ENCODE assay signal across 8 cellular contexts in genomic region chr10:102113261-102113955, GRCh38. TPM values are rescaled to one million over a fixed set of nuclear protein-coding genes. Genes with fewer than 3 reads are reported as not detected.
DNase-seq lines count a peak whose midpoint lies in the region; ATAC-seq and TF ChIP-seq lines count a peak whose summit lies in the region.

No MANE protein-coding gene starts in this region.

- H3K27me3 ChIP-seq in DND-41 (ENCODE audit: insufficient read depth, low read length, poor library complexity) (no peaks in the 10 kb centered on the region), Panc1 (ENCODE audit: control insufficient read depth, insufficient read depth, low read length) (no peaks in the 10 kb centered on the region), parathyroid adenoma (ENCODE audit: control insufficient read depth, insufficient read depth, low read length) (no peaks in the 10 kb centered on the region)

- CTCF ChIA-PET in Panc1 (lab: Charles Lee) = interaction anchor here (0.6 to 0.7 kb wide), 5 partner anchors 18 to 225 kb away, joined by 3 to 6 read pairs (median 4); no protein-coding TSS in a partner anchor

- H3K36me3 ChIP-seq in DND-41 (ENCODE audit: insufficient read depth, low read length) (peaks cover 35% of the 10 kb centered on the region), Panc1 (ENCODE audit: control insufficient read depth, insufficient read depth, low read length) (peaks cover 31% of the 10 kb centered on the region), parathyroid adenoma (ENCODE audit: control insufficient read depth, insufficient read depth, low read length) (no peaks in the 10 kb centered on the region)

- TF ChIP-seq CTCF in DND-41 (IDR thresholded peaks at IDR 0.05; ENCODE audit: borderline replicate concordance, extremely low read depth, low read length, poor library complexity, severe bottlenecking) (no peak), Panc1 (IDR thresholded peaks at IDR 0.05) (no peak), parathyroid adenoma (IDR thresholded peaks at IDR 0.05) (no peak), GM13977 (IDR thresholded peaks at IDR 0.05; ENCODE audit: extremely low read depth, insufficient read depth, missing control alignments) (no peak)

- POLR2A ChIA-PET in Panc1 (lab: Charles Lee) = no interaction called here

- H3K9me3 ChIP-seq in DND-41 (ENCODE audit: insufficient read depth, low read length, severe bottlenecking) = no peaks in the 10 kb centered on the region
- no peaks in the 10 kb centered on the region for H3K9me3 ChIP-seq in Panc1 (ENCODE audit: control insufficient read depth, insufficient read depth, low read depth, low read length)
- no peaks in the 10 kb centered on the region for H3K9me3 ChIP-seq in parathyroid adenoma (ENCODE audit: control insufficient read depth, low read length)

- BruUV-seq in Panc1 (replicated peaks; lab: Mats Ljungman, UMichigan) = TSS peak; percentile 45

- in situ Hi-C loops in Panc1 (cut with HindIII; ENCODE audit: low pct_unique_long_range_greater_than_20kb, low sequenced_read_pairs) = no loop called here
- in situ Hi-C loops in GM13977 (cut with MboI; ENCODE audit: low pct_unique_long_range_greater_than_20kb, low sequenced_read_pairs, unreplicated experiment) = no loop called here

- ATAC-seq in DND-41 (ENCODE audit: insufficient read depth, low read depth) (no peak), Panc1 (peak; percentile 11; the same call in 1 of the 2 replicates), GM19328 (IDR thresholded peaks at IDR 0.05; ENCODE audit: unreplicated experiment) (no peak), GM19397 (IDR thresholded peaks at IDR 0.05; ENCODE audit: unreplicated experiment) (no peak)

- H3K9ac ChIP-seq in DND-41 (ENCODE audit: low read depth, low read length) = peak overlapping the region; percentile 89
- H3K9ac ChIP-seq in parathyroid adenoma = no peak overlapping the region

- H3K27ac ChIP-seq in DND-41 (ENCODE audit: low read length) = peak overlapping the region; percentile 74
- peak overlapping the region; percentile 81 for H3K27ac ChIP-seq in Panc1 (ENCODE audit: low read length)
- H3K27ac ChIP-seq in epithelial cell of prostate = peak overlapping the region; percentile 82
- H3K27ac ChIP-seq in parathyroid adenoma = no peak overlapping the region

- H3K4me2 ChIP-seq in DND-41 (ENCODE audit: insufficient read depth, low read length) = peak overlapping the region; percentile 90
- H3K4me2 ChIP-seq in parathyroid adenoma (ENCODE audit: low read length) = peak overlapping the region; percentile 82

- peak overlapping the region; percentile 84 to 85; a peak in 3 of 4 replicates for H3K4me3 ChIP-seq in DND-41 (ENCODE audit: low read depth in 1 of 2, low read length in 2 of 2)
- peak overlapping the region; percentile 74 to 84 for H3K4me3 ChIP-seq in Panc1 (ENCODE audit: low read depth in 2 of 2, low read length in 2 of 2)
- H3K4me3 ChIP-seq in parathyroid adenoma (ENCODE audit: low read depth, low read length) = peak overlapping the region; percentile 54

- H2AFZ ChIP-seq in DND-41 (ENCODE audit: low read depth, low read length) (no peak overlapping the region), parathyroid adenoma (no peak overlapping the region)

- H3K79me2 ChIP-seq in DND-41 (ENCODE audit: insufficient read depth, low read length) (peaks cover 71% of the 10 kb centered on the region), parathyroid adenoma (peaks cover 52% of the 10 kb centered on the region)

- H3K4me1 ChIP-seq in DND-41 (ENCODE audit: insufficient read depth, low read length) (peaks cover 54% of the 10 kb centered on the region), Panc1 (ENCODE audit: control insufficient read depth, insufficient read depth, low read length) (peaks cover 54% of the 10 kb centered on the region), parathyroid adenoma (peaks cover 41% of the 10 kb centered on the region)

- H4K20me1 ChIP-seq in DND-41 (ENCODE audit: insufficient read depth, low read length) = peaks cover 26% of the 10 kb centered on the region

- DNase-seq in DND-41 (peak; percentile 17), Panc1 (ENCODE audit: low read depth, low spot score) (no peak), epithelial cell of prostate (ENCODE audit: low read depth, low spot score) (peak; percentile 66), NCI-H345 (lab: John Stamatoyannopoulos, UW) (no peak), GM13977 (ENCODE audit: low spot score) (no peak)

- intact Hi-C loops in Panc1 (cut with micrococcal nuclease; ENCODE audit: unreplicated experiment) = no loop called here

RNA-seq across cellular contexts. Expression of gene LDB1, which starts 6.8 kb away (rescaled TPM):
- 87.6 TPM for total RNA-seq in Panc1 (2021; ENCODE audit: unreplicated experiment)
- 125 TPM for polyA plus RNA-seq in Panc1 (2012; ENCODE audit: insufficient read length)

RNA-seq across cellular contexts. Expression of gene PPRC1, which starts 19.4 kb away (rescaled TPM):
- 87.9 TPM for total RNA-seq in Panc1 (2021; ENCODE audit: unreplicated experiment)
- polyA plus RNA-seq in Panc1 (2012; ENCODE audit: insufficient read length) = 58.1 TPM

RNA-seq across cellular contexts. Expression of gene NOLC1, which starts 38.8 kb away (rescaled TPM):
- 182 TPM for total RNA-seq in Panc1 (2021; ENCODE audit: unreplicated experiment)
- 141 TPM for polyA plus RNA-seq in Panc1 (2012; ENCODE audit: insufficient read length)

RNA-seq across cellular contexts. Expression of gene HPS6, which starts 48.3 kb away (rescaled TPM):
- total RNA-seq in Panc1 (2021; ENCODE audit: unreplicated experiment) = 34.5 TPM
- polyA plus RNA-seq in Panc1 (2012; ENCODE audit: insufficient read length) = 32.4 TPM

RNA-seq across cellular contexts. Expression of gene ARMH3, which starts 57.4 kb away (rescaled TPM):
- 30.6 TPM for total RNA-seq in Panc1 (2021; ENCODE audit: unreplicated experiment)
- 19.3 TPM for polyA plus RNA-seq in Panc1 (2012; ENCODE audit: insufficient read length)

Comparison
In these comparisons a context has a peak if more than half of its experiments do, and no peak if none do; other contexts are left out.
1. DNase-seq: peak in DND-41 (single experiment) and epithelial cell of prostate (single experiment); none in Panc1 (single experiment), NCI-H345 (single experiment) and GM13977 (single experiment).
2. Peak in every context shown above with its lines, with median percentiles within 50 percentile points of each other: H3K4me3 ChIP-seq.